9 cellular contexts compared by ENCODE assay signal in the genomic region with DNA sequence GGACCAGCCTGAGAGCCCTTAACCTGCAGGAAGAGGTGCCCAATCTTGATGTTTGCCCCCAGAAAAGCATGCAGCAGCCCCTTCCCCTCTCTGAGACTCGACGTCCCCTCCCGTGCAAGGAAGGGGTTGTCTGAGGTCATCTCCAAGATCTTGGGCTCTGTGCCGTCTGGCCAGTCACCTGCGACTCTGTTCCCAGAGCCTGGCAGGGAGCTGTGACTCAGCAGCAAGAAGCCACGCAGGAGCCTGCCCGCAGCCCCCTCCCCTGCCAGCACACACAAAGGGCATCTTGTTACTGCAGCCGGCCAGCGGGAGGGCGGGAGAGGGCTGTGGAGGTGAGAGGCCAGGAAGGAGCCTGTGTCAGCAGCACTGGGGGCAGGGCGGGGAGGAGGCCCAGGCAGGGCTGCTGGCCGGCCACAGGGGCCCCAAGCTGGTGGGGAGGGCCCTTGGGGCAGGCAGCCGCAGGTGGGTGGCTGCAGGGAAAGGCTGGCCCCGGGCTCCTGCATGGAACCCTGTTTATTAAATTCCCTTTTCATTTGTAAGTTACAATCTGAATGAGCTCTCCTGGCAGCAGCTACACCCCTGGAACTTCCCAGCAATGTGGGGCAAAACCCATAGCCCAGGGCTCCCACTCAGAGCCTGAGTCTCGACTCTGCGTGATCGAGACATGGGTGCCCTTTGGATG.
DNase-seq lines count a peak whose midpoint lies in the region; TF ChIP-seq lines count a peak whose summit lies in the region.
"Had no signal": no experiment of that assay in that cellular context is flagged by ENCODE, and none has a peak within 500 bp of the region (broad histone marks: within the 10 kb centered on the region; RNA-seq: fewer than 3 reads in every experiment).

No MANE protein-coding gene starts in this region.

- no peaks in the 10 kb centered on the region for H3K36me3 ChIP-seq in neural progenitor cell

- no peaks in the 10 kb centered on the region for H3K9me3 Mint-ChIP-seq in neural progenitor cell
- H3K9me3 Mint-ChIP-seq: T-cell had no signal

- H3K36me3 Mint-ChIP-seq in neural progenitor cell: no peaks in the 10 kb centered on the region
- H3K36me3 Mint-ChIP-seq: T-cell had no signal

- DNase-seq in DMS53 treated with DMSO at 0.1 percent for 48 hours (lab: John Stamatoyannopoulos, UW; ENCODE audit: unreplicated experiment): peak; percentile 59
- DNase-seq in NCI-H510A (lab: John Stamatoyannopoulos, UW): peak; percentile 60
- peak; percentile 85 for DNase-seq in ecto neural progenitor cell (ENCODE audit: low spot score)
- DNase-seq in neural progenitor cell (ENCODE audit: low spot score): peak; percentile 88
- no peak for DNase-seq in stimulated activated CD4-positive, alpha-beta T cell treated with anti-CD3 and anti-CD28 coated beads, Interleukin-1b, Interleukin-23, amount 100 ng/mL, for 48 hours
- DNase-seq in dedifferentiated amniotic fluid mesenchymal stem cell (ENCODE audit: extremely low spot score): no peak
- no peak for DNase-seq in effector CD4-positive, alpha-beta T cell
- no peak for DNase-seq in stimulated activated CD4-positive, alpha-beta T cell treated with anti-CD3 and anti-CD28 coated beads, Interleukin-4, amount 100 ng/mL, for 1 hour
- DNase-seq: T-cell had no signal

- H3K27me3 ChIP-seq in neural progenitor cell: no peaks in the 10 kb centered on the region

- H3K27me3 Mint-ChIP-seq in neural progenitor cell (ENCODE audit: insufficient read depth, low read depth): peaks cover 16% of the 10 kb centered on the region

- no peaks in the 10 kb centered on the region for H3K79me2 ChIP-seq in neural progenitor cell (ENCODE audit: low read depth)

- no peaks in the 10 kb centered on the region for H3K9me3 ChIP-seq in neural progenitor cell (ENCODE audit: low read depth)

- peaks cover 64% of the 10 kb centered on the region for H3K4me1 Mint-ChIP-seq in neural progenitor cell
- H3K4me1 Mint-ChIP-seq: T-cell had no signal

- H3K4me2 ChIP-seq in neural progenitor cell: peak overlapping the region; percentile 58

- H3K4me1 ChIP-seq in neural progenitor cell: peaks cover 28% of the 10 kb centered on the region

- H3K9ac ChIP-seq in neural progenitor cell: no peak overlapping the region

- H3F3A ChIP-seq in neural progenitor cell (ENCODE audit: low read depth): peaks cover 8% of the 10 kb centered on the region

- no peak overlapping the region for H3K4me3 ChIP-seq in neural progenitor cell

- H3K27ac ChIP-seq in neural progenitor cell: no peak overlapping the region

- peak overlapping the region; percentile 69 for H3K4me3 Mint-ChIP-seq in neural progenitor cell
- H3K4me3 Mint-ChIP-seq: T-cell had no signal

- peak overlapping the region; percentile 94 for H3K27ac Mint-ChIP-seq in neural progenitor cell
- H3K27ac Mint-ChIP-seq: T-cell had no signal

- no peak for TF ChIP-seq CTCF in neural progenitor cell (IDR thresholded peaks at IDR 0.05)

- no peak overlapping the region for H2AFZ ChIP-seq in neural progenitor cell (replicated peaks)

- no peaks in the 10 kb centered on the region for H4K20me1 ChIP-seq in neural progenitor cell (ENCODE audit: low read depth)

Comparison
In these comparisons a context has a peak if more than half of its experiments do, and no peak if none do; other contexts are left out.
1. DNase-seq: peak in DMS53 treated with DMSO at 0.1 percent for 48 hours (single experiment), NCI-H510A (single experiment), ecto neural progenitor cell (single experiment) and neural progenitor cell (single experiment); none in stimulated activated CD4-positive, alpha-beta T cell treated with anti-CD3 and anti-CD28 coated beads, Interleukin-1b, Interleukin-23, amount 100 ng/mL, for 48 hours (single experiment), dedifferentiated amniotic fluid mesenchymal stem cell (single experiment), effector CD4-positive, alpha-beta T cell (single experiment) and stimulated activated CD4-positive, alpha-beta T cell treated with anti-CD3 and anti-CD28 coated beads, Interleukin-4, amount 100 ng/mL, for 1 hour (single experiment).